8 cellular contexts compared by ENCODE assay signal in the genomic region with DNA sequence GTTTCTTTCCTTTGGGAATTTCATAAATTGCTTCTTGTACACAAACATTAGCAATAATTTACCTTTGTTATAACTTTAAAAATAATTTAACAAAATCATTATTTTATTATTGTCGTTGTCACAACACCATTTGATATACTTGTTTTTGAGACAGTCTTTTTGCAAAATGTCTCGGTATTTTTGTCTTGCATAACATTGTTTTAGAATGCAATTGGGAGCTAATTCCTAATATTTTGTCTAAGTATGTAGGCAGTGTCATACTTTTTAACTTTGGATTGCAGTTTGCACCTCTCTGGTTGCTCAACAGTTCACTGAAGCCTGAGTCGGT. TPM values are rescaled to one million over a fixed set of nuclear protein-coding genes. Genes with fewer than 3 reads are reported as not detected.
A peak's percentile ranks its signal among the peaks of the same experiment; 100 is the strongest.
DNase-seq lines count a peak whose midpoint lies in the region; ATAC-seq, FAIRE-seq and TF ChIP-seq lines count a peak whose summit lies in the region.

No MANE protein-coding gene starts in this region.

- H4K8ac ChIP-seq in neuronal stem cell (ENCODE audit: low read depth, low read length): no peak overlapping the region

- no TSS peak for BruUV-seq in OCI-LY7 (replicated peaks; lab: Mats Ljungman, UMichigan)
- BruUV-seq in endothelial cell of umbilical vein (replicated peaks; lab: Mats Ljungman, UMichigan): no TSS peak

- CTCF ChIA-PET in CD4-positive, alpha-beta memory T cell (lab: Charles Lee; ENCODE audit: partially characterized antibody): no interaction called here
- CTCF ChIA-PET in OCI-LY7 (lab: Charles Lee; ENCODE audit: unreplicated experiment): interaction anchor here (0.6 kb wide), 1 partner anchor 224 kb away, joined by 3 read pairs; no protein-coding TSS in a partner anchor
- CTCF ChIA-PET in endothelial cell of umbilical vein (lab: Charles Lee): interaction anchor here (0.6 to 5.2 kb wide), 25 partner anchors 12 to 1381 kb away, joined by 3 to 99 read pairs (median 4); partner anchors contain the start of gene FGF5

- H3K14ac ChIP-seq in neuronal stem cell (ENCODE audit: low read length): no peak overlapping the region

- H2BK5ac ChIP-seq in neuronal stem cell (ENCODE audit: low read length): no peak overlapping the region

- no peaks in the 10 kb centered on the region for H3K36me3 Mint-ChIP-seq in CD4-positive, alpha-beta memory T cell

- peaks cover 15% of the 10 kb centered on the region for H3K4me1 ChIP-seq in CD4-positive, alpha-beta memory T cell (ENCODE audit: insufficient read depth, low read length)
- H3K4me1 ChIP-seq in OCI-LY7 (ENCODE audit: insufficient read depth, low read length, poor library complexity, severe bottlenecking) (peaks cover 14% of the 10 kb centered on the region), endothelial cell of umbilical vein (ENCODE audit: control insufficient read depth, extremely low read depth, insufficient read depth, low read length) (peaks cover 6% of the 10 kb centered on the region), neuronal stem cell (ENCODE audit: control insufficient read depth in 2 of 2, insufficient read depth in 1 of 2, low read depth in 1 of 2, low read length in 2 of 2) (no peaks in the 10 kb centered on the region)

- H3K4me1 Mint-ChIP-seq in CD4-positive, alpha-beta memory T cell: peaks cover 6 to 13% (median 8%) of the 10 kb centered on the region in 4 donors

- H3K4ac ChIP-seq in neuronal stem cell (ENCODE audit: low read length): no peak overlapping the region

- H3K9ac ChIP-seq in endothelial cell of umbilical vein (replicated peaks; ENCODE audit: extremely low read depth, insufficient read depth, low read length) (no peak overlapping the region), neuronal stem cell (ENCODE audit: low read depth, low read length, poor library complexity) (no peak overlapping the region)

- no peak overlapping the region for H2BK15ac ChIP-seq in neuronal stem cell (ENCODE audit: low read length)

- H3K27me3 ChIP-seq in CD4-positive, alpha-beta memory T cell (ENCODE audit: insufficient read depth, low read length): peaks cover 19% of the 10 kb centered on the region
- peaks cover 18 to 64% of the 10 kb centered on the region in 2 experiments for H3K27me3 ChIP-seq in endothelial cell of umbilical vein (ENCODE audit: control insufficient read depth in 2 of 2, insufficient read depth in 2 of 2, low read length in 2 of 2)
- H3K27me3 ChIP-seq in neuronal stem cell (ENCODE audit: control insufficient read depth in 3 of 3, insufficient read depth in 3 of 3, low read depth in 1 of 3, low read length in 3 of 3): peaks cover 0 to 10% (median 9%) of the 10 kb centered on the region in 3 experiments

- H3K79me2 ChIP-seq in OCI-LY7 (ENCODE audit: insufficient read depth, low read depth, low read length) (no peaks in the 10 kb centered on the region), endothelial cell of umbilical vein (ENCODE audit: control insufficient read depth, insufficient read depth, low read length) (no peaks in the 10 kb centered on the region)

- H3K27me3 Mint-ChIP-seq in CD4-positive, alpha-beta memory T cell: peaks cover 13 to 31% of the 10 kb centered on the region in 2 donors

- no peaks in the 10 kb centered on the region for H3K9me2 ChIP-seq in OCI-LY7 (ENCODE audit: insufficient read depth, low read length)

- H3K9me1 ChIP-seq in endothelial cell of umbilical vein (replicated peaks; ENCODE audit: control insufficient read depth, extremely low read depth, insufficient read depth, low read length): no peaks in the 10 kb centered on the region

- H2AFZ ChIP-seq in OCI-LY7 (ENCODE audit: low read length): peak overlapping the region; percentile 86
- peak overlapping the region; percentile 85 for H2AFZ ChIP-seq in endothelial cell of umbilical vein (ENCODE audit: low read depth, low read length)
- H2AFZ ChIP-seq in neuronal stem cell (ENCODE audit: low read length): peak overlapping the region; percentile 97

- H3K23ac ChIP-seq in neuronal stem cell (ENCODE audit: low read depth, low read length, poor library complexity): no peak overlapping the region

- WGBS in neuronal stem cell (ENCODE audit: extremely low coverage in 2 of 2, insufficient read length in 2 of 2, insufficient replicate concordance in 1 of 2), 2 donors: no CpG with 5 or more reads among the region's 3 CpGs

- no peak overlapping the region for H3K27ac ChIP-seq in CD4-positive, alpha-beta memory T cell (ENCODE audit: low read depth, low read length)
- H3K27ac ChIP-seq in OCI-LY7 (ENCODE audit: low read depth, low read length, poor library complexity, severe bottlenecking): no peak overlapping the region
- no peak overlapping the region for H3K27ac ChIP-seq in endothelial cell of umbilical vein (ENCODE audit: insufficient read depth, low read depth, low read length)
- H3K27ac ChIP-seq in neuronal stem cell (replicated peaks; ENCODE audit: low read length): no peak overlapping the region

- H3K79me1 ChIP-seq in neuronal stem cell (ENCODE audit: low read depth, low read length): no peaks in the 10 kb centered on the region

- H3K36me3 ChIP-seq in CD4-positive, alpha-beta memory T cell (ENCODE audit: insufficient read depth, low read length): no peaks in the 10 kb centered on the region
- H3K36me3 ChIP-seq in OCI-LY7 (ENCODE audit: insufficient read depth, low read length) (no peaks in the 10 kb centered on the region), endothelial cell of umbilical vein (ENCODE audit: control insufficient read depth in 2 of 2, extremely low read depth in 1 of 2, insufficient read depth in 2 of 2, low read length in 2 of 2) (no peaks in the 10 kb centered on the region), neuronal stem cell (replicated peaks in 1 of 2; ENCODE audit: control insufficient read depth in 2 of 2, insufficient read depth in 2 of 2, low read length in 2 of 2) (no peaks in the 10 kb centered on the region)

- no peak overlapping the region for H2AK5ac ChIP-seq in neuronal stem cell (ENCODE audit: low read depth, low read length)

- POLR2A ChIA-PET in CD4-positive, alpha-beta memory T cell (lab: Charles Lee; ENCODE audit: partially characterized antibody): no interaction called here
- POLR2A ChIA-PET in OCI-LY7 (lab: Charles Lee) (interaction anchor here (0.5 to 0.7 kb wide), 2 partner anchors 477 to 1028 kb away, joined by 3 read pairs; no protein-coding TSS in a partner anchor), endothelial cell of umbilical vein (lab: Charles Lee) (no interaction called here)

- H2BK12ac ChIP-seq in neuronal stem cell (ENCODE audit: low read length): no peak overlapping the region

- peak overlapping the region; percentile 67 to 88 (median 78) for H3K4me3 Mint-ChIP-seq in CD4-positive, alpha-beta memory T cell

- H3K4me2 ChIP-seq in OCI-LY7 (ENCODE audit: low read length): peak overlapping the region; percentile 79
- H3K4me2 ChIP-seq in endothelial cell of umbilical vein (ENCODE audit: insufficient read depth, low read length): peak overlapping the region; percentile 70
- H3K4me2 ChIP-seq in neuronal stem cell (ENCODE audit: insufficient read depth, low read length, poor library complexity, severe bottlenecking): peak overlapping the region; percentile 99

- no peak for TF ChIP-seq POLR2A in endothelial cell of umbilical vein (IDR thresholded peaks at IDR 0.05; ENCODE audit: low read depth, low read length)

- H3K4me3 ChIP-seq in CD4-positive, alpha-beta memory T cell (ENCODE audit: low read length in 2 of 2): peak overlapping the region in 1 of 2 donors; percentile 59
- H3K4me3 ChIP-seq in OCI-LY7 (ENCODE audit: low read depth, low read length, poor library complexity, severe bottlenecking) (peak overlapping the region; percentile 73), endothelial cell of umbilical vein (replicated peaks in 1 of 3; ENCODE audit: insufficient read depth in 1 of 3, low read depth in 1 of 3, low read length in 3 of 3) (peak overlapping the region in 2 of 3 experiments; percentile 46 to 67), neuronal stem cell (ENCODE audit: low read length in 2 of 2) (peak overlapping the region in 1 of 2 donors; percentile 63)

- H3K9me3 ChIP-seq in CD4-positive, alpha-beta memory T cell (ENCODE audit: control insufficient read depth in 1 of 2, low read length in 2 of 2): no peaks in the 10 kb centered on the region
- H3K9me3 ChIP-seq in OCI-LY7 (ENCODE audit: low read length) (no peaks in the 10 kb centered on the region), endothelial cell of umbilical vein (replicated peaks; ENCODE audit: control insufficient read depth, insufficient read depth, low read length) (no peaks in the 10 kb centered on the region), neuronal stem cell (replicated peaks in 1 of 2; ENCODE audit: control insufficient read depth in 2 of 2, insufficient read depth in 1 of 2, low read depth in 1 of 2, low read length in 2 of 2) (no peaks in the 10 kb centered on the region)

- H4K91ac ChIP-seq in neuronal stem cell (ENCODE audit: low read depth, low read length, poor library complexity): no peak overlapping the region

- H3K18ac ChIP-seq in neuronal stem cell (ENCODE audit: low read length): no peak overlapping the region

- peaks cover 0 to 4% (median 0%) of the 10 kb centered on the region in 8 donors for H3K9me3 Mint-ChIP-seq in CD4-positive, alpha-beta memory T cell

- H3K27ac Mint-ChIP-seq in CD4-positive, alpha-beta memory T cell: no peak overlapping the region

- TF ChIP-seq CTCF in OCI-LY7 (conservative IDR thresholded peaks at IDR 0.05; ENCODE audit: low read length) (no peak), endothelial cell of umbilical vein (IDR thresholded peaks at IDR 0.05; ENCODE audit: extremely low read depth in 1 of 2, insufficient read depth in 1 of 2, low read depth in 1 of 2, low read length in 2 of 2) (no peak)

- DNase-seq in CD4-positive, alpha-beta memory T cell: no peak
- DNase-seq in OCI-LY7 (ENCODE audit: low spot score) (no peak), endothelial cell of umbilical vein (ENCODE audit: low read depth, low spot score) (no peak), neuronal stem cell (ENCODE audit: low spot score) (no peak), NCI-H748 treated with DMSO at 0.1 percent for 48 hours (lab: John Stamatoyannopoulos, UW) (no peak), germinal center (ENCODE audit: low spot score) (no peak), iPS-NIHi7 (ENCODE audit: extremely low spot score) (no peak)

- no peak overlapping the region for H2BK120ac ChIP-seq in neuronal stem cell (ENCODE audit: low read depth, low read length)

- H4K20me1 ChIP-seq in OCI-LY7 (ENCODE audit: insufficient read depth, low read length) (no peaks in the 10 kb centered on the region), endothelial cell of umbilical vein (replicated peaks; ENCODE audit: control insufficient read depth, extremely low read depth, insufficient read depth, low read length) (no peaks in the 10 kb centered on the region)

- intact Hi-C loops in CD4-positive, alpha-beta memory T cell (cut with micrococcal nuclease): loop anchor here (10.0 kb wide), 1 partner anchor 1380 kb away; no protein-coding TSS in a partner anchor
- intact Hi-C loops in OCI-LY7 (cut with micrococcal nuclease; ENCODE audit: unreplicated experiment): no loop called here
- intact Hi-C loops in endothelial cell of umbilical vein (cut with micrococcal nuclease): loop anchor here (10.0 kb wide), 2 partner anchors 260 to 1290 kb away; partner anchors contain the start of gene ANTXR2

- FAIRE-seq in endothelial cell of umbilical vein (lab: Jason Lieb, UNC): no peak

- dilution Hi-C loops in endothelial cell of umbilical vein (cut with MboI; ENCODE audit: extremely low pct_ligation_motif_present, low sequenced_read_pairs): no loop called here

- no peak for ATAC-seq in GM19452 (IDR thresholded peaks at IDR 0.05; ENCODE audit: unreplicated experiment)

RNA-seq across cellular contexts. Expression of gene CFAP299, which starts 0.3 kb away (rescaled TPM):
- not detected for total RNA-seq in CD4-positive, alpha-beta memory T cell
- not detected for polyA plus RNA-seq in CD4-positive, alpha-beta memory T cell
- total RNA-seq in OCI-LY7 (2014; rRNA removed; shearing (Covaris generic)): 0.63 and 4.1 TPM in 2 replicates
- total RNA-seq in OCI-LY7 (2022) (3.7 and 4.3 TPM in 2 replicates), endothelial cell of umbilical vein (not detected in 2 replicates)
- polyA plus RNA-seq in endothelial cell of umbilical vein: not detected in 2 replicates
- not detected in 2 replicates for polyA plus RNA-seq in endothelial cell of umbilical vein (2011; cell fraction: cytosol; rRNA removed)
- not detected in 2 replicates for polyA plus RNA-seq in endothelial cell of umbilical vein (2011; cell fraction: nucleus; rRNA removed)
- not detected in 2 replicates for polyA plus RNA-seq in endothelial cell of umbilical vein (2012)
- polyA minus RNA-seq in endothelial cell of umbilical vein: not detected in 2 replicates
- polyA minus RNA-seq in endothelial cell of umbilical vein (2011; cell fraction: cytosol; rRNA and poly(A)+ RNA removed): not detected
- not detected in 2 replicates for polyA minus RNA-seq in endothelial cell of umbilical vein (2011; cell fraction: nucleus; rRNA and poly(A)+ RNA removed)
- not detected for polyA plus RNA-seq in neuronal stem cell (2013, experiment 1 of 2)
- polyA plus RNA-seq in neuronal stem cell (2013, experiment 2 of 2): not detected
